Comparison of ENCODE assay signal across 21 cellular contexts in genomic region chrX:75107863-75108509, GRCh38. TPM values are rescaled to one million over a fixed set of nuclear protein-coding genes. Genes with fewer than 3 reads are reported as not detected.
DNase-seq lines count a peak whose midpoint lies in the region; ATAC-seq and TF ChIP-seq lines count a peak whose summit lies in the region.
"Had no signal": no experiment of that assay in that cellular context is flagged by ENCODE, and none has a peak within 500 bp of the region (broad histone marks: within the 10 kb centered on the region; RNA-seq: fewer than 3 reads in every experiment).

No MANE protein-coding gene starts in this region.

- no peaks in the 10 kb centered on the region for H3K27me3 ChIP-seq in left ventricle myocardium inferior (ENCODE audit: low read depth)
- H3K27me3 ChIP-seq: BE2C had no signal

- TF ChIP-seq CTCF in left ventricle myocardium inferior (IDR thresholded peaks at IDR 0.05; ENCODE audit: borderline replicate concordance): no peak

- no peak overlapping the region for H3K4me3 ChIP-seq in left ventricle myocardium inferior
- H3K4me3 ChIP-seq: GM23248, K562 had no signal

- H3K4me1 ChIP-seq in left ventricle myocardium inferior: no peaks in the 10 kb centered on the region
- H3K4me1 ChIP-seq: BE2C, Caco-2 had no signal

- ATAC-seq in Right ventricle myocardium superior (ENCODE audit: poor library complexity): peak; percentile 61
- ATAC-seq: K562 had no signal

- intact Hi-C loops in Right ventricle myocardium superior (cut with DNase I) (no loop called here), cardiac septum (cut with DNase I) (no loop called here), left ventricle myocardium inferior (cut with micrococcal nuclease) (no loop called here)

- H3K36me3 ChIP-seq in left ventricle myocardium inferior: peaks cover 8% of the 10 kb centered on the region
- H3K36me3 ChIP-seq: BE2C had no signal

- DNase-seq in Right ventricle myocardium superior (peak; percentile 35), cardiac septum (ENCODE audit: low spot score) (no peak), left ventricle myocardium inferior (no peak), myocyte (ENCODE audit: low read depth) (peak; percentile 38), NCI-H2107 treated with DMSO at 0.1 percent for 48 hours (lab: John Stamatoyannopoulos, UW; ENCODE audit: unreplicated experiment) (no peak), NCI-H1694 (lab: John Stamatoyannopoulos, UW) (no peak), Kasumi-1 (lab: John Stamatoyannopoulos, UW) (no peak)
- no peak for DNase-seq in stimulated activated naive CD4-positive, alpha-beta T cell treated with Interleukin-2 at 50 U/mL for 16 hours (lab: John Stamatoyannopoulos, UW)
- DNase-seq: BE2C; Caco-2; CD4-positive, alpha-beta T cell; DMS53; EL; GM23248; NCI-H1105 treated with DMSO at 0.1 percent for 48 hours; NCI-H1694 treated with DMSO at 0.1 percent for 48 hours; NCI-H510A; NCI-H748 treated with DMSO at 0.1 percent for 48 hours; OCI-M1; SHP77 treated with DMSO at 0.1 percent for 48 hours had no signal

- peak overlapping the region; percentile 38 for H3K27ac ChIP-seq in left ventricle myocardium inferior (replicated peaks)
- H3K27ac ChIP-seq: GM23248 had no signal

- no peaks in the 10 kb centered on the region for H3K9me3 ChIP-seq in left ventricle myocardium inferior (replicated peaks)
- H3K9me3 ChIP-seq: BE2C, Caco-2 had no signal

RNA-seq across cellular contexts. Expression of gene ABCB7, which starts 48.1 kb away (rescaled TPM):
- 35.9 TPM for total RNA-seq in Right ventricle myocardium superior
- total RNA-seq in cardiac septum: 26.3 TPM
- total RNA-seq in left ventricle myocardium inferior: 37.2 TPM
- 37.4 and 37.5 TPM in 2 replicates for total RNA-seq in myocyte
- polyA plus RNA-seq in myocyte (2012): 10.2 TPM

Comparison
In these comparisons a context has a peak if more than half of its experiments do, and no peak if none do; other contexts are left out.
1. DNase-seq: peak in Right ventricle myocardium superior (single experiment) and myocyte (single experiment); none in cardiac septum (single experiment), left ventricle myocardium inferior (single experiment), stimulated activated naive CD4-positive, alpha-beta T cell treated with Interleukin-2 at 50 U/mL for 16 hours (single experiment), NCI-H2107 treated with DMSO at 0.1 percent for 48 hours (single experiment), NCI-H1694 (single experiment) and Kasumi-1 (0 of 2).